Comparison of ENCODE assay signal across 29 cellular contexts in the genomic region with DNA sequence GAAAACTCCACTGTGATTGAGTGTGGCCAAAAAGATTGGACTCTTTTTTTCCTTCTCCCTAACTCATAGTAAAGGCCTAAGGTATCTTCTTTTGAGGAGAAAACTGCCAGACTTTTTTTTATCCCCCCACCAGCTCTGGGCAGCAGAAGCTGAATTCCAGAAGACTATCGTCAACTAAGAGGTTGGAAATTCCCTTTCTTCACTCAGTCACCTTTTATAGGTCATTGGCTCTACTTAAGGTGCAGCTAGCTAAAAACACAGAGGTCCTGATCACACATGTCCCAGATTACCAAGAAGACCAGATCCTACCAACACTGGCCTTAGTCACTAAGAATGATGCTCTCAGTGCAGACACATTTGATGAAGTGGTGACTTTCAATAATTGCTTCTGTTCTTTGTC.
"Had no signal": no experiment of that assay in that cellular context is flagged by ENCODE, and none has a peak within 500 bp of the region (broad histone marks: within the 10 kb centered on the region; RNA-seq: fewer than 3 reads in every experiment).

No MANE protein-coding gene starts in this region.

- H3K36me3 ChIP-seq: colonic mucosa, esophagus squamous epithelium, ovary, suprapubic skin, transverse colon, upper lobe of right lung, uterus had no signal

- H3K4me1 Mint-ChIP-seq: endodermal cell; immature natural killer cell; memory B cell; natural killer cell; stimulated activated naive CD8-positive, alpha-beta T cell treated with anti-CD3 and anti-CD28 coated beads, Interleukin-15, amount 100 ng/mL, for 72 hours had no signal

- DNase-seq: colonic mucosa; effector CD8-positive, alpha-beta T cell; endodermal cell; esophagus squamous epithelium; foreskin melanocyte; hypothalamus; immature natural killer cell; islet precursor cell; natural killer cell; occipital lobe; ovary; posterior cingulate gyrus; stimulated activated CD4-positive, alpha-beta T cell treated with anti-CD3 and anti-CD28 coated beads, Interleukin-12 subunit alpha, Interleukin-12 subunit beta, amount 100 ng/mL, for 4 hours; stimulated activated CD4-positive, alpha-beta T cell treated with anti-CD3 and anti-CD28 coated beads, Interleukin-1b, Interleukin-23, amount 100 ng/mL, for 48 hours; stimulated activated CD4-positive, alpha-beta T cell treated with anti-CD3 and anti-CD28 coated beads, Interleukin-4, amount 100 ng/mL, for 1 hour; stimulated activated CD8-positive, alpha-beta memory T cell treated with anti-CD3 and anti-CD28 coated beads, Interleukin-4, amount 100 ng/mL, for 48 hours; stimulated activated naive CD4-positive, alpha-beta T cell; stimulated activated naive CD8-positive, alpha-beta T cell treated with anti-CD3 and anti-CD28 coated beads, Interleukin-15, amount 100 ng/mL, for 72 hours; transverse colon; upper lobe of right lung; uterus had no signal

- H3K4me3 Mint-ChIP-seq: dendritic cell treated with granulocyte-macrophage colony-stimulating factor and Interleukin-4, amounts not matched to agents 40 ng/mL and 50 ng/mL, for 4 days; endodermal cell; immature natural killer cell; memory B cell; natural killer cell; stimulated activated naive CD8-positive, alpha-beta T cell treated with anti-CD3 and anti-CD28 coated beads, Interleukin-15, amount 100 ng/mL, for 72 hours had no signal

- H3K27me3 Mint-ChIP-seq: dendritic cell treated with granulocyte-macrophage colony-stimulating factor and Interleukin-4, amounts not matched to agents 40 ng/mL and 50 ng/mL, for 4 days; memory B cell; stimulated activated naive CD8-positive, alpha-beta T cell treated with anti-CD3 and anti-CD28 coated beads, Interleukin-15, amount 100 ng/mL, for 72 hours had no signal

- H3K4me3 ChIP-seq: colonic mucosa, esophagus squamous epithelium, lung, ovary, smooth muscle cell, suprapubic skin, transverse colon, upper lobe of right lung, uterus had no signal

- ATAC-seq: left lobe of liver, natural killer cell, sciatic nerve, upper lobe of right lung had no signal

- H3K36me3 Mint-ChIP-seq: immature natural killer cell, memory B cell had no signal

- H3K4me1 ChIP-seq: colonic mucosa, esophagus squamous epithelium, suprapubic skin, transverse colon, upper lobe of right lung, uterus had no signal

- H3K27ac Mint-ChIP-seq: dendritic cell treated with granulocyte-macrophage colony-stimulating factor and Interleukin-4, amounts not matched to agents 40 ng/mL and 50 ng/mL, for 4 days; endodermal cell; immature natural killer cell; memory B cell; natural killer cell; stimulated activated naive CD8-positive, alpha-beta T cell treated with anti-CD3 and anti-CD28 coated beads, Interleukin-15, amount 100 ng/mL, for 72 hours had no signal

- H3K9me3 ChIP-seq: colonic mucosa, esophagus squamous epithelium, ovary, suprapubic skin, transverse colon, upper lobe of right lung, uterus had no signal

- H3K27me3 ChIP-seq: colonic mucosa, esophagus squamous epithelium, ovary, suprapubic skin, transverse colon, upper lobe of right lung, uterus had no signal

- H3K4me2 ChIP-seq: smooth muscle cell had no signal

- H3K27ac ChIP-seq: colonic mucosa, epithelial cell of prostate, esophagus squamous epithelium, ovary, suprapubic skin, transverse colon, upper lobe of right lung, uterus had no signal
